ENCODE assay signal across 18 cellular contexts in genomic region chr14:55536208-55536708, GRCh38. TPM values are rescaled to one million over a fixed set of nuclear protein-coding genes. Genes with fewer than 3 reads are reported as not detected.
DNase-seq lines count a peak whose midpoint lies in the region; ATAC-seq, FAIRE-seq and TF ChIP-seq lines count a peak whose summit lies in the region.
"Had no signal": no experiment of that assay in that cellular context is flagged by ENCODE, and none has a peak within 500 bp of the region (broad histone marks: within the 10 kb centered on the region; RNA-seq: fewer than 3 reads in every experiment).

No MANE protein-coding gene starts in this region.

- H3K36me3 ChIP-seq in astrocyte (ENCODE audit: insufficient read depth, low read length): no peaks in the 10 kb centered on the region
- no peaks in the 10 kb centered on the region for H3K36me3 ChIP-seq in keratinocyte (ENCODE audit: control insufficient read depth in 2 of 2, extremely low read depth in 1 of 2, insufficient read depth in 2 of 2, low read length in 2 of 2)
- no peaks in the 10 kb centered on the region for H3K36me3 ChIP-seq in GM23248 (ENCODE audit: low read depth)

- H3K9me3 Mint-ChIP-seq in Calu3 (ENCODE audit: low read depth, unreplicated experiment) (peaks cover 4% of the 10 kb centered on the region), astrocyte (ENCODE audit: unreplicated experiment) (peaks cover 5% of the 10 kb centered on the region)

- H3K4me3 ChIP-seq in astrocyte (ENCODE audit: insufficient read depth, low read depth, low read length) (no peak overlapping the region), keratinocyte (ENCODE audit: control insufficient read depth in 2 of 3, extremely low read depth in 1 of 3, insufficient read depth in 2 of 3, low read depth in 1 of 3, low read length in 3 of 3) (no peak overlapping the region), GM23248 (no peak overlapping the region)

- H4K20me1 ChIP-seq in astrocyte (ENCODE audit: insufficient read depth, low read length) (no peaks in the 10 kb centered on the region), keratinocyte (ENCODE audit: control insufficient read depth, extremely low read depth, insufficient read depth, low read length) (no peaks in the 10 kb centered on the region), GM23248 (ENCODE audit: insufficient read depth) (no peaks in the 10 kb centered on the region)

- peak; percentile 17 for FAIRE-seq in astrocyte (lab: Jason Lieb, UNC)
- FAIRE-seq in keratinocyte (lab: Jason Lieb, UNC): peak; percentile 67
- FAIRE-seq: A204.1, GM12892 had no signal

- H3K9me2 ChIP-seq in GM23248 (ENCODE audit: insufficient read depth): no peaks in the 10 kb centered on the region
- H3K9me2 ChIP-seq: SK-N-SH had no signal

- H3K79me2 ChIP-seq in astrocyte (ENCODE audit: insufficient read depth, low read length): no peaks in the 10 kb centered on the region
- no peaks in the 10 kb centered on the region for H3K79me2 ChIP-seq in keratinocyte (ENCODE audit: control insufficient read depth, insufficient read depth, low read length)
- H3K79me2 ChIP-seq in GM23248 (ENCODE audit: insufficient read depth): no peaks in the 10 kb centered on the region

- TF ChIP-seq CTCF in Calu3 (IDR thresholded peaks at IDR 0.05; ENCODE audit: unreplicated experiment) (no peak), astrocyte (IDR thresholded peaks at IDR 0.05; ENCODE audit: insufficient read depth, low read depth, low read length) (no peak), keratinocyte (optimal IDR thresholded peaks at IDR 0.05 in 1 of 3, IDR thresholded peaks at IDR 0.05 in 1 of 3, conservative IDR thresholded peaks at IDR 0.05 in 1 of 3; ENCODE audit: extremely low read depth in 1 of 3, insufficient read depth in 2 of 3, low read length in 3 of 3) (no peak)

- H3K27ac Mint-ChIP-seq in Calu3 (ENCODE audit: unreplicated experiment): peak overlapping the region; percentile 3
- H3K27ac Mint-ChIP-seq in astrocyte (ENCODE audit: unreplicated experiment): peak overlapping the region; percentile 3

- intact Hi-C loops in Calu3 (cut with micrococcal nuclease; ENCODE audit: unreplicated experiment): no loop called here

- H3F3A ChIP-seq in GM23248 (ENCODE audit: insufficient read depth): no peaks in the 10 kb centered on the region

- dilution Hi-C loops in keratinocyte (cut with MboI; ENCODE audit: extremely low pct_ligation_motif_present, low sequenced_read_pairs): no loop called here

- CTCF ChIA-PET in Calu3 (lab: Charles Lee): interaction anchor here (0.5 to 0.8 kb wide), 3 partner anchors 45 to 392 kb away, joined by 3 read pairs; no protein-coding TSS in a partner anchor

- H3K27me3 Mint-ChIP-seq in Calu3 (ENCODE audit: unreplicated experiment) (no peaks in the 10 kb centered on the region), astrocyte (ENCODE audit: low read depth, unreplicated experiment) (no peaks in the 10 kb centered on the region)

- DNase-seq in Calu3 (no peak), M059J (ENCODE audit: low read depth) (peak; percentile 56), astrocyte (ENCODE audit: low read depth) (no peak), keratinocyte (ENCODE audit: low read depth, low spot score) (no peak), GM23248 (no peak), NK-92 (lab: John Stamatoyannopoulos, UW; ENCODE audit: unreplicated experiment) (no peak), NCI-H1105 (lab: John Stamatoyannopoulos, UW) (no peak)
- DNase-seq: C1 segment of cervical spinal cord, DMS153, H7, Kasumi-1, NCI-H146, NCI-H2171, SK-N-SH, T-helper 1 cell had no signal

- H3K4me3 Mint-ChIP-seq in Calu3 (ENCODE audit: low read depth, unreplicated experiment) (no peak overlapping the region), astrocyte (ENCODE audit: unreplicated experiment) (no peak overlapping the region)

- H3K27ac ChIP-seq in astrocyte (ENCODE audit: low read depth, low read length): no peak overlapping the region
- H3K27ac ChIP-seq in keratinocyte (ENCODE audit: control insufficient read depth, insufficient read depth, low read length): no peak overlapping the region
- no peak overlapping the region for H3K27ac ChIP-seq in GM23248

- in situ Hi-C loops in GM23248 (cut with MboI): no loop called here

- H3K9me1 ChIP-seq in keratinocyte (ENCODE audit: control insufficient read depth, extremely low read depth, insufficient read depth, low read length): no peaks in the 10 kb centered on the region

- H3K9me3 ChIP-seq in astrocyte (ENCODE audit: insufficient read depth, low read depth, low read length): no peaks in the 10 kb centered on the region
- H3K9me3 ChIP-seq in keratinocyte (ENCODE audit: control insufficient read depth, low read depth, low read length): no peaks in the 10 kb centered on the region
- H3K9me3 ChIP-seq in GM23248 (ENCODE audit: low read depth): no peaks in the 10 kb centered on the region
- H3K9me3 ChIP-seq: SK-N-SH had no signal

- BruUV-seq in Calu3 (replicated peaks; lab: Mats Ljungman, UMichigan): no TSS peak

- no peaks in the 10 kb centered on the region for H3K27me3 ChIP-seq in astrocyte (ENCODE audit: insufficient read depth, low read length)
- no peaks in the 10 kb centered on the region for H3K27me3 ChIP-seq in keratinocyte (ENCODE audit: control insufficient read depth, extremely low read depth, insufficient read depth, low read length)
- H3K27me3 ChIP-seq in GM23248 (replicated peaks; ENCODE audit: insufficient read depth): no peaks in the 10 kb centered on the region

- H3K36me3 Mint-ChIP-seq in Calu3 (ENCODE audit: insufficient read depth, unreplicated experiment) (no peaks in the 10 kb centered on the region), astrocyte (ENCODE audit: low read depth, unreplicated experiment) (no peaks in the 10 kb centered on the region)

- H3K4me2 ChIP-seq in astrocyte (ENCODE audit: low read length) (no peak overlapping the region), keratinocyte (ENCODE audit: control insufficient read depth, extremely low read depth, insufficient read depth, low read depth, low read length) (no peak overlapping the region), GM23248 (ENCODE audit: unreplicated experiment) (no peak overlapping the region)
- H3K4me2 ChIP-seq: SK-N-SH had no signal

- H3K9ac ChIP-seq in astrocyte (ENCODE audit: low read length) (no peak overlapping the region), keratinocyte (ENCODE audit: control insufficient read depth, extremely low read depth, insufficient read depth, low read length) (no peak overlapping the region), GM23248 (no peak overlapping the region)
- H3K9ac ChIP-seq: SK-N-SH had no signal

- no peak overlapping the region for H2AFZ ChIP-seq in astrocyte (ENCODE audit: low read depth, low read length)
- H2AFZ ChIP-seq in keratinocyte (ENCODE audit: control insufficient read depth, low read length): no peak overlapping the region
- H2AFZ ChIP-seq in GM23248: no peak overlapping the region

- H3K4me1 Mint-ChIP-seq in Calu3 (ENCODE audit: low read depth, unreplicated experiment) (peaks cover 37% of the 10 kb centered on the region), astrocyte (ENCODE audit: low read depth, unreplicated experiment) (peaks cover 12% of the 10 kb centered on the region)

- peaks cover 10% of the 10 kb centered on the region for H3K4me1 ChIP-seq in astrocyte (ENCODE audit: insufficient read depth, low read length)
- H3K4me1 ChIP-seq in keratinocyte (ENCODE audit: control insufficient read depth, extremely low read depth, insufficient read depth, low read length): peaks cover 28% of the 10 kb centered on the region
- H3K4me1 ChIP-seq in GM23248 (ENCODE audit: insufficient read depth): peaks cover 5% of the 10 kb centered on the region

- no peak for ATAC-seq in HG03571 (IDR thresholded peaks at IDR 0.05; ENCODE audit: unreplicated experiment)

RNA-seq across cellular contexts. Expression of gene KTN1, which starts 43.7 kb away (rescaled TPM):
- total RNA-seq in Calu3 (2022) (119 and 141 TPM in 2 replicates), astrocyte (181 and 193 TPM in 2 replicates)
- 74.6 and 76.6 TPM in 2 replicates for total RNA-seq in M059J (2014; rRNA removed; shearing (Covaris generic))
- polyA plus RNA-seq in keratinocyte (62.6 to 121 TPM (median 81.3 TPM) in 3 replicates), GM23248 (2016; fragmentation: Nextera tagmentation; extraction: Ambion mirVana) (204 and 225 TPM in 2 replicates)
- 353 TPM for polyA plus RNA-seq in keratinocyte (2011; ENCODE audit: low read depth)
- polyA plus RNA-seq in keratinocyte (2011; cell fraction: cytosol; rRNA removed): 51.6 and 77.8 TPM in 2 replicates
- polyA plus RNA-seq in keratinocyte (2011; cell fraction: nucleus; rRNA removed): 72.4 and 135 TPM in 2 replicates
- 70.7 and 116 TPM in 2 replicates for polyA plus RNA-seq in keratinocyte (2012; ENCODE audit: low replicate concordance)
- polyA minus RNA-seq in keratinocyte: 5.2 to 65.1 TPM (median 21.7 TPM) in 3 replicates
- 63.1 TPM for polyA minus RNA-seq in keratinocyte (2011; cell fraction: cytosol; rRNA and poly(A)+ RNA removed)
- 67.3 and 125 TPM in 2 replicates for polyA minus RNA-seq in keratinocyte (2011; cell fraction: nucleus; rRNA and poly(A)+ RNA removed)
- 116 and 119 TPM in 2 replicates for total RNA-seq in GM23248 (2014; rRNA removed; shearing (Covaris generic))
